ENCODE assay signal across 7 cellular contexts in genomic region chr7:7157887-7158271, GRCh38. TPM values are rescaled to one million over a fixed set of nuclear protein-coding genes. Genes with fewer than 3 reads are reported as not detected.
A peak's percentile ranks its signal among the peaks of the same experiment; 100 is the strongest.
DNase-seq lines count a peak whose midpoint lies in the region; ATAC-seq, FAIRE-seq and TF ChIP-seq lines count a peak whose summit lies in the region.

No MANE protein-coding gene starts in this region.

- ATAC-seq in GM19328 (IDR thresholded peaks at IDR 0.05; ENCODE audit: unreplicated experiment), result no peak

- H3K36me3 ChIP-seq in KMS-11 (ENCODE audit: insufficient read depth) (no peaks in the 10 kb centered on the region), bronchial epithelial cell (ENCODE audit: control insufficient read depth, insufficient read depth, low read length) (no peaks in the 10 kb centered on the region)

- TF ChIP-seq CTCF in GM12865 (IDR thresholded peaks at IDR 0.05; ENCODE audit: insufficient read depth, low read depth, low read length, missing control alignments) (no peak), KMS-11 (conservative IDR thresholded peaks at IDR 0.05; ENCODE audit: low read depth, low read length) (no peak), bronchial epithelial cell (IDR thresholded peaks at IDR 0.05; ENCODE audit: insufficient read depth, low read length, severe bottlenecking) (no peak)

- H3K27me3 ChIP-seq in KMS-11 (ENCODE audit: insufficient read depth, low read depth), result no peaks in the 10 kb centered on the region
- no peaks in the 10 kb centered on the region for H3K27me3 ChIP-seq in bronchial epithelial cell (ENCODE audit: control insufficient read depth, insufficient read depth, low read length)

- no peaks in the 10 kb centered on the region for H4K20me1 ChIP-seq in KMS-11 (ENCODE audit: insufficient read depth)

- H3K27ac ChIP-seq in KMS-11, result peak overlapping the region; percentile 71

- peak overlapping the region; percentile 97 for H3K4me2 ChIP-seq in KMS-11

- peak overlapping the region; percentile 5; the same call in 1 of the 2 replicates for H2AFZ ChIP-seq in KMS-11 (ENCODE audit: low read depth)

- H3K4me3 ChIP-seq in GM12865 (ENCODE audit: low read depth, low read length), result peak overlapping the region; percentile 43
- H3K4me3 ChIP-seq in KMS-11 (IDR thresholded peaks at IDR 0.05; ENCODE audit: insufficient read depth, low read depth, low read length), result no peak overlapping the region
- H3K4me3 ChIP-seq in bronchial epithelial cell (ENCODE audit: low read depth, low read length), result no peak overlapping the region
- H3K4me3 ChIP-seq in skeletal muscle cell (ENCODE audit: low read depth, low read length), result peak overlapping the region; percentile 4

- H3K4me1 ChIP-seq in KMS-11 (ENCODE audit: low read depth, poor library complexity, severe bottlenecking), result peaks cover 45% of the 10 kb centered on the region

- DNase-seq in GM12865 (ENCODE audit: low read depth) (no peak), bronchial epithelial cell (ENCODE audit: low read depth) (peak; percentile 58), skeletal muscle cell (ENCODE audit: low read depth) (no peak), COLO668 (lab: John Stamatoyannopoulos, UW; ENCODE audit: unreplicated experiment) (no peak), GM12891 (ENCODE audit: insufficient read length, low spot score) (no peak)

- TF ChIP-seq POLR2A in GM12891 (IDR thresholded peaks at IDR 0.05; ENCODE audit: low read depth, low read length), result no peak

- FAIRE-seq in bronchial epithelial cell (lab: Jason Lieb, UNC), result no peak
- no peak for FAIRE-seq in GM12891 (lab: Jason Lieb, UNC)

- H3K79me2 ChIP-seq in KMS-11 (ENCODE audit: insufficient read depth, low read depth), result no peaks in the 10 kb centered on the region

- peak overlapping the region; percentile 28; the same call in 1 of the 2 replicates for H3K9ac ChIP-seq in KMS-11

TF ChIP-seq in GM12891, 5 proteins besides CTCF, POLR2A, EP300 and RAD21:
- TF ChIP-seq PAX5 (IDR thresholded peaks at IDR 0.05; ENCODE audit: insufficient read depth, low read length, severe bottlenecking), result no peak
- TF ChIP-seq POLR2AphosphoS5 (IDR thresholded peaks at IDR 0.05; ENCODE audit: low read depth, low read length), result no peak
- no peak for TF ChIP-seq POU2F2 (IDR thresholded peaks at IDR 0.05; ENCODE audit: low read depth, low read length)
- no peak for TF ChIP-seq TAF1 (IDR thresholded peaks at IDR 0.05; ENCODE audit: low read depth, low read length)
- TF ChIP-seq SPI1 (IDR thresholded peaks at IDR 0.05; ENCODE audit: low read depth, low read length), result no peak

RNA-seq across cellular contexts. Expression of gene C1GALT1, which starts 24.5 kb away (rescaled TPM):
- total RNA-seq in bronchial epithelial cell, result 30.3 and 31.1 TPM in 2 replicates
- 4.9 TPM for polyA plus RNA-seq in GM12891 (2012; ENCODE audit: low read depth, missing spikeins)

Comparison
In these comparisons a context has a peak if more than half of its experiments do, and no peak if none do; other contexts are left out.
1. H3K4me3 ChIP-seq: peak in GM12865 (single experiment) and skeletal muscle cell (single experiment); none in KMS-11 (single experiment) and bronchial epithelial cell (single experiment).